ENCODE assay signal across 12 cellular contexts in the genomic region with DNA sequence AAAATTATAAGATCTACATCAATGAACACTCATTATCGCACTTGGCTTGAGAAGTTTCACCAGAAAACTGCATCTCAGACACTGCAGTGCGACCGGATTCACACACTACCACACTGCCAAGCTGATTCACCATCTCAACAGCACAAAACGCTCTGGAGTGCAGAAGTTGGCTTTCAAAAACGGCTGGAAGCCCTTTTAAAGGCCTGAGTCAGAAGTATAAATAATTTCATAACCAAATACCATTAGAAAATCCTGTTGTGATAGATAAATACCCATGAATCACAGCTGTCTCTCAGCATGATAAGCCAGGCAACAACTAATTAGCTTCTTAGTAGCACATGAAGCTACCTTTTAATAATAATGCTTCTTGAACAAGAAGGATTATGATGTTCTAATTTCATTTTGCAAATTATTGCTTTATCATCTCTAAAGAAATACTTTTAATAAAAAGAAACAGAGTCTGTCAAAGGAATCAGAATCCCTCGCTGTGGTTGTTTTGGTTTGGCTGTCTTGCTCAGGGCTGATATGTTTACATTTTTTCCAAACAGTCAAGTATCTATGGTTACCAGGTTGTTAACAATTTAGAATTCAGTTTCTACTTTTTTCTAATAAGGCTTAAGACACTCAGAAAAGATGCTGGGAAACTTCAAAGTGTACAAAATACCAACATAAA. TPM values are rescaled to one million over a fixed set of nuclear protein-coding genes. Genes with fewer than 3 reads are reported as not detected.
DNase-seq lines count a peak whose midpoint lies in the region; ATAC-seq and TF ChIP-seq lines count a peak whose summit lies in the region.
"Had no signal": no experiment of that assay in that cellular context is flagged by ENCODE, and none has a peak within 500 bp of the region (broad histone marks: within the 10 kb centered on the region; RNA-seq: fewer than 3 reads in every experiment).

No MANE protein-coding gene starts in this region.

- H3K4me3 ChIP-seq in adipocyte (ENCODE audit: low read length): peak overlapping the region; percentile 63
- H3K4me3 ChIP-seq in sigmoid colon: peak overlapping the region in 3 of 4 donors; percentile 19 to 29 (median 21)

- no peaks in the 10 kb centered on the region for H3K9me3 ChIP-seq in adipocyte (ENCODE audit: control insufficient read depth, low read length)
- no peaks in the 10 kb centered on the region for H3K9me3 ChIP-seq in sigmoid colon

- ATAC-seq in left cardiac atrium (peak; percentile 88 to 98), GM19455 (IDR thresholded peaks at IDR 0.05; ENCODE audit: unreplicated experiment) (no peak), GM19467 (IDR thresholded peaks at IDR 0.05; ENCODE audit: unreplicated experiment) (no peak)

- peaks cover 20% of the 10 kb centered on the region for H3K4me1 ChIP-seq in adipocyte (ENCODE audit: control insufficient read depth, insufficient read depth, low read length)
- peaks cover 0 to 61% (median 34%) of the 10 kb centered on the region in 4 donors for H3K4me1 ChIP-seq in sigmoid colon

- intact Hi-C loops in left cardiac atrium (cut with DNase I): no loop called here
- intact Hi-C loops in sigmoid colon (cut with DNase I): loop anchor here (5.0 kb wide), 1 partner anchor 53 kb away; a partner anchor contains a TSS

- peak overlapping the region; percentile 63 to 79 (median 75) for H3K27ac ChIP-seq in sigmoid colon
- H3K27ac ChIP-seq: VCaP had no signal

- no peak for TF ChIP-seq POLR2A in sigmoid colon (IDR thresholded peaks at IDR 0.05)

- TF ChIP-seq CTCF in sigmoid colon (IDR thresholded peaks at IDR 0.05): no peak

- no peak overlapping the region for H3K9ac ChIP-seq in adipocyte (ENCODE audit: low read length)

- WGBS in sigmoid colon, 2 donors: 73 to 81% methylated on average over 6 of the region's 6 CpGs

- H3K36me3 ChIP-seq in adipocyte (ENCODE audit: control insufficient read depth, insufficient read depth, low read length, severe bottlenecking) (no peaks in the 10 kb centered on the region), sigmoid colon (no peaks in the 10 kb centered on the region)

- DNase-seq in GM04503 (ENCODE audit: low read depth) (peak; percentile 63), adipocyte (ENCODE audit: low read depth) (peak; percentile 24), left cardiac atrium (peak; percentile 50), sigmoid colon (peak; percentile 74), activated gamma-delta T cell (lab: John Stamatoyannopoulos, UW) (no peak), DMS79 treated with DMSO at 0.1 percent for 48 hours (lab: John Stamatoyannopoulos, UW) (no peak)
- DNase-seq: activated naive CD4-positive, alpha-beta T cell treated with anti-CD3 and anti-CD28 coated beads for 36 hours; NCI-H524; nephron progenitor cell had no signal

- H3K27me3 ChIP-seq in adipocyte (replicated peaks; ENCODE audit: control insufficient read depth, insufficient read depth, low read length) (no peaks in the 10 kb centered on the region), sigmoid colon (no peaks in the 10 kb centered on the region)

- no peak for TF ChIP-seq EP300 in sigmoid colon (IDR thresholded peaks at IDR 0.05)

RNA-seq across cellular contexts. Expression of a gene that starts 51.2 kb away (rescaled TPM):
- total RNA-seq in left cardiac atrium (10 to 100 TPM in 1 of 2 donors, 1 to 10 TPM in 1; 6.4 to 16.3 TPM), sigmoid colon (10 to 100 TPM; 20.2 to 32.3 (median 29.7) TPM)
- 1 to 10 TPM; 1.8 to 5.6 (median 2.8) TPM for polyA plus RNA-seq in sigmoid colon

Comparison
In these comparisons a context has a peak if more than half of its experiments do, and no peak if none do; other contexts are left out.
1. DNase-seq: peak in GM04503 (single experiment), adipocyte (single experiment), left cardiac atrium (single experiment) and sigmoid colon (single experiment); none in activated gamma-delta T cell (single experiment) and DMS79 treated with DMSO at 0.1 percent for 48 hours (single experiment).
2. ATAC-seq: peak in left cardiac atrium (2 of 2); none in GM19455 (single experiment) and GM19467 (single experiment).